ENCODE assay signal across 35 cellular contexts in the genomic region with DNA sequence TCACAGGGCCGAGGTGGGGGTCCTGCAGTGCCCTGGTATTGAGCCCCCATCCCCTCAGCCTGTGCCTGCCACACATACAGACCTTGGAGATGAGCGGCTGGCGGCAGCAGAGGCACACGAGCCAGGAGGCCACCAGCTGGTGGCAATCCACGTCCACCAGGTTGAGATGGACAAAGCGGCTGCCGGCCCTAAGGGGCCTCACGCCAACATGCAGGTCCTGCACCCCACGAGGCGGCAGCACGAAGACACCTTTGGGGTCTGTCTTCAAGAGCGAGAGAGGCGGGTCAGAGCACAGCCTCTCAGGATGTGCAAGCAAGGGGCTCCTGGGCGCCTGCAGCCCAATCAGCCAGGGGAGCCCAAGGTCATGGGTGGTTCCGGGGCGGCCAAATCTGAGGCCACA.
"Had no signal": no experiment of that assay in that cellular context is flagged by ENCODE, and none has a peak within 500 bp of the region (broad histone marks: within the 10 kb centered on the region; RNA-seq: fewer than 3 reads in every experiment).

No MANE protein-coding gene starts in this region.

- H3K36me3 ChIP-seq: MG63 had no signal

- DNase-seq: Karpas-422, Kasumi-1, MG63, MM.1S, MV-4-11, NCI-H1048, NCI-H1092, NCI-H1092 treated with DMSO at 0.1 percent for 48 hours, NCI-H1105, NCI-H1105 treated with DMSO at 0.1 percent for 48 hours, NCI-H1417, NCI-H1417 treated with DMSO at 0.1 percent for 48 hours, NCI-H1436, NCI-H1436 treated with DMSO at 0.1 percent for 48 hours, NCI-H146, NCI-H1694, NCI-H1694 treated with DMSO at 0.1 percent for 48 hours, NCI-H187, NCI-H187 treated with DMSO at 0.1 percent for 48 hours, NCI-H1930, NCI-H2029, NCI-H2029 treated with DMSO at 0.1 percent for 48 hours, NCI-H2081, NCI-H2081 treated with DMSO at 0.1 percent for 48 hours, NCI-H2107, NCI-H2171, NCI-H2171 treated with DMSO at 0.1 percent for 48 hours, NCI-H2227 treated with DMSO at 0.1 percent for 48 hours, NCI-H226, NCI-H345, NCI-H446, NCI-H446 treated with DMSO at 0.1 percent for 48 hours, NCI-H510A, NCI-H510A treated with DMSO at 0.1 percent for 48 hours, NCI-H524 had no signal

- H3K27me3 ChIP-seq: MG63 had no signal

- H3K9me3 ChIP-seq: MG63 had no signal

- H3K4me3 ChIP-seq: MG63 had no signal
